In the genomic region with DNA sequence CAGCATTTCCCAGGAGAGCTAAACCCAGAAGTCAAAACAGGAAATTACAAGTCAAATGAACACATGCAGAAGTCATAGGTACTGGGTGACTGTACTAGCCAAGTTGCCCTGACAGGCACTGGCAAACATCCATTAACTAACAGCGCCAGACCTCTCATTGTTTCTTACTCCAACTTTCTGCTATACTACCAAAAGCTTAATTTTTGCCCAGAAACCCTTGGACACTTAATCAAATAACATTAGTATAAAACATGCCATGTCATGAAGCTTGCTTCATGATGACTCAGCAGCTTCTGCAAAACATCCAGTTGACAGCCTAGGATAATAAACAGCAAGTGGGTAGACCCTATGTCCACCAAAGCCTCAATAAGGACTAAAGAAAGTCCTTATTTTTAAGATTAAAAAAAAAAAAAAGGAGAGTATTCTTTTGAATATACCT, we compare ENCODE assay signal across 9 cellular contexts. TPM values are rescaled to one million over a fixed set of nuclear protein-coding genes. Genes with fewer than 3 reads are reported as not detected.
DNase-seq lines count a peak whose midpoint lies in the region; ATAC-seq, FAIRE-seq and TF ChIP-seq lines count a peak whose summit lies in the region.
"Had no signal": no experiment of that assay in that cellular context is flagged by ENCODE, and none has a peak within 500 bp of the region (broad histone marks: within the 10 kb centered on the region; RNA-seq: fewer than 3 reads in every experiment).

No MANE protein-coding gene starts in this region.

- WGBS in heart left ventricle, 4 donors, result 7 to 27% (median 15%) methylated on average over 1 of the region's 1 CpG
- 58 to 63% methylated on average over 1 of the region's 1 CpG for WGBS in sigmoid colon, 2 donors

- H3K27me3 ChIP-seq in heart left ventricle (no peaks in the 10 kb centered on the region), endothelial cell of umbilical vein (ENCODE audit: control insufficient read depth in 2 of 2, insufficient read depth in 2 of 2, low read length in 2 of 2) (no peaks in the 10 kb centered on the region), sigmoid colon (no peaks in the 10 kb centered on the region)
- H3K27me3 ChIP-seq: cardiac muscle cell had no signal

- no TSS peak for BruUV-seq in endothelial cell of umbilical vein (replicated peaks; lab: Mats Ljungman, UMichigan)

- peak overlapping the region in 1 of 12 donors; percentile 8 for H3K4me3 ChIP-seq in heart left ventricle
- peak overlapping the region in 1 of 3 experiments; percentile 19 for H3K4me3 ChIP-seq in endothelial cell of umbilical vein (replicated peaks in 1 of 3; ENCODE audit: insufficient read depth in 1 of 3, low read depth in 1 of 3, low read length in 3 of 3)
- H3K4me3 ChIP-seq in sigmoid colon, result no peak overlapping the region
- H3K4me3 ChIP-seq: cardiac muscle cell had no signal

- no peak overlapping the region for H2AFZ ChIP-seq in endothelial cell of umbilical vein (ENCODE audit: low read depth, low read length)

- peak overlapping the region; percentile 91 for H3K4me2 ChIP-seq in endothelial cell of umbilical vein (ENCODE audit: insufficient read depth, low read length)

- peak; percentile 98 for FAIRE-seq in endothelial cell of umbilical vein (lab: Jason Lieb, UNC)

- H3K4me1 ChIP-seq in heart left ventricle (peaks cover 7 to 76% (median 48%) of the 10 kb centered on the region in 12 donors), endothelial cell of umbilical vein (ENCODE audit: control insufficient read depth, extremely low read depth, insufficient read depth, low read length) (peaks cover 43% of the 10 kb centered on the region), sigmoid colon (peaks cover 0 to 54% (median 48%) of the 10 kb centered on the region in 4 donors)

- DNase-seq in heart left ventricle, result peak in 2 of 5 donors; percentile 9 to 22
- DNase-seq in left ventricle myocardium superior, result no peak
- peak; percentile 74 for DNase-seq in RPMI7951 (ENCODE audit: low read depth)
- peak; percentile 86 for DNase-seq in endothelial cell of umbilical vein (ENCODE audit: low read depth, low spot score)
- no peak for DNase-seq in sigmoid colon
- no peak for DNase-seq in T-helper 9 cell
- no peak for DNase-seq in superior temporal gyrus (ENCODE audit: extremely low spot score)

- H3K36me3 ChIP-seq in heart left ventricle, result peaks cover 0 to 1% (median 0%) of the 10 kb centered on the region in 9 donors
- no peaks in the 10 kb centered on the region for H3K36me3 ChIP-seq in endothelial cell of umbilical vein (ENCODE audit: control insufficient read depth in 2 of 2, extremely low read depth in 1 of 2, insufficient read depth in 2 of 2, low read length in 2 of 2)
- H3K36me3 ChIP-seq in sigmoid colon, result no peaks in the 10 kb centered on the region
- H3K36me3 ChIP-seq: cardiac muscle cell had no signal

- CTCF ChIA-PET in endothelial cell of umbilical vein (lab: Charles Lee), result interaction anchor here (0.7 to 3.8 kb wide), 7 partner anchors 9 to 112 kb away, joined by 3 to 27 read pairs (median 4); no protein-coding TSS in a partner anchor

- POLR2A ChIA-PET in endothelial cell of umbilical vein (lab: Charles Lee), result interaction anchor here (0.5 to 0.7 kb wide), 2 partner anchors 11 to 587 kb away, joined by 3 read pairs; no protein-coding TSS in a partner anchor

- TF ChIP-seq POLR2A in heart left ventricle (IDR thresholded peaks at IDR 0.05), result no peak
- no peak for TF ChIP-seq POLR2A in endothelial cell of umbilical vein (IDR thresholded peaks at IDR 0.05; ENCODE audit: low read depth, low read length)
- no peak for TF ChIP-seq POLR2A in sigmoid colon (IDR thresholded peaks at IDR 0.05)

- TF ChIP-seq CTCF in heart left ventricle (IDR thresholded peaks at IDR 0.05), result no peak
- no peak for TF ChIP-seq CTCF in endothelial cell of umbilical vein (IDR thresholded peaks at IDR 0.05; ENCODE audit: extremely low read depth in 1 of 2, insufficient read depth in 1 of 2, low read depth in 1 of 2, low read length in 2 of 2)
- TF ChIP-seq CTCF in sigmoid colon (IDR thresholded peaks at IDR 0.05), result no peak

- H4K20me1 ChIP-seq in endothelial cell of umbilical vein (replicated peaks; ENCODE audit: control insufficient read depth, extremely low read depth, insufficient read depth, low read length), result no peaks in the 10 kb centered on the region

- no peaks in the 10 kb centered on the region for H3K9me1 ChIP-seq in endothelial cell of umbilical vein (replicated peaks; ENCODE audit: control insufficient read depth, extremely low read depth, insufficient read depth, low read length)

- intact Hi-C loops in heart left ventricle (cut with DNase I), result loop anchor here in 2 of 10 donors (10.0 kb wide), 2 partner anchors 98 to 282 kb away; partner anchors contain the start of genes FAM8A1 (in 1 of the 2) and KIF13A (in 1 of the 2)
- intact Hi-C loops in left ventricle myocardium superior (cut with micrococcal nuclease), result no loop called here
- intact Hi-C loops in endothelial cell of umbilical vein (cut with micrococcal nuclease), result no loop called here
- intact Hi-C loops in sigmoid colon (cut with DNase I), result loop anchor here (10.0 kb wide), 3 partner anchors 228 to 1368 kb away; partner anchors contain the start of genes KDM1B and TPMT

- TF ChIP-seq EP300 in sigmoid colon (IDR thresholded peaks at IDR 0.05), result peak in 1 of 4 donors; percentile 10

- H3K79me2 ChIP-seq in endothelial cell of umbilical vein (ENCODE audit: control insufficient read depth, insufficient read depth, low read length), result peaks cover 81% of the 10 kb centered on the region

- peak overlapping the region; percentile 63 for H3K9ac ChIP-seq in endothelial cell of umbilical vein (replicated peaks; ENCODE audit: extremely low read depth, insufficient read depth, low read length)

- H3K27ac ChIP-seq in heart left ventricle (peak overlapping the region in 11 of 12 donors; percentile 6 to 100 (median 53)), endothelial cell of umbilical vein (ENCODE audit: insufficient read depth, low read depth, low read length) (peak overlapping the region; percentile 99), sigmoid colon (peak overlapping the region; percentile 99 to 100 (median 99))
- H3K27ac ChIP-seq: cardiac muscle cell had no signal

- H3K9me3 ChIP-seq in heart left ventricle (no peaks in the 10 kb centered on the region), endothelial cell of umbilical vein (replicated peaks; ENCODE audit: control insufficient read depth, insufficient read depth, low read length) (no peaks in the 10 kb centered on the region), sigmoid colon (no peaks in the 10 kb centered on the region)

- dilution Hi-C loops in endothelial cell of umbilical vein (cut with MboI; ENCODE audit: extremely low pct_ligation_motif_present, low sequenced_read_pairs), result no loop called here

- ATAC-seq in heart left ventricle (no peak), left ventricle myocardium superior (no peak), GM21825 (IDR thresholded peaks at IDR 0.05; ENCODE audit: unreplicated experiment) (no peak)

TF ChIP-seq in endothelial cell of umbilical vein, 7 proteins besides CTCF, POLR2A, EP300 and RAD21:
- TF ChIP-seq GATA2 (IDR thresholded peaks at IDR 0.05; ENCODE audit: insufficient read depth, insufficient read length, low read depth, low read length) (no peak), POLR2AphosphoS5 (IDR thresholded peaks at IDR 0.05; ENCODE audit: insufficient read depth, low read depth, low read length) (no peak), MYC (IDR thresholded peaks at IDR 0.05; ENCODE audit: low read depth, low read length) (no peak), EZH2 (IDR thresholded peaks at IDR 0.05; ENCODE audit: borderline replicate concordance, low read depth, low read length, severe bottlenecking) (no peak), JUN (IDR thresholded peaks at IDR 0.05; ENCODE audit: borderline replicate concordance, insufficient read depth, insufficient read length, low read depth) (peak; percentile 63), MAX (IDR thresholded peaks at IDR 0.05; ENCODE audit: insufficient read depth, insufficient read length) (no peak), FOS (IDR thresholded peaks at IDR 0.05; ENCODE audit: borderline replicate concordance, insufficient read depth, low read length) (peak; percentile 38)

RNA-seq across cellular contexts. Expression of gene NUP153, which starts 3.5 kb away (rescaled TPM):
- total RNA-seq in heart left ventricle (10 to 100 TPM; 19.5 to 31.7 (median 28.1) TPM), left ventricle myocardium superior (24.3 TPM), endothelial cell of umbilical vein (47.7 and 51.0 TPM in 2 replicates), sigmoid colon (10 to 100 TPM; 30.0 to 31.4 (median 30.6) TPM)
- polyA plus RNA-seq in heart left ventricle (10 to 100 TPM in 1 of 2 donors, 1 to 10 TPM in 1; 3.7 to 13.0 TPM), endothelial cell of umbilical vein (22.0 and 22.6 TPM in 2 replicates), sigmoid colon (10 to 100 TPM in 1 of 3 donors, 1 to 10 TPM in 2; 6.6 to 13.2 (median 9.0) TPM)
- total RNA-seq in RPMI7951 (2014; rRNA removed; shearing (Covaris generic)), result 31.7 and 42.7 TPM in 2 replicates
- polyA plus RNA-seq in endothelial cell of umbilical vein (2011; cell fraction: cytosol; rRNA removed), result 20.1 TPM in 2 replicates
- 43.2 and 52.6 TPM in 2 replicates for polyA plus RNA-seq in endothelial cell of umbilical vein (2011; cell fraction: nucleus; rRNA removed)
- polyA plus RNA-seq in endothelial cell of umbilical vein (2012), result 20.1 and 31.1 TPM in 2 replicates
- 36.6 and 39.7 TPM in 2 replicates for polyA minus RNA-seq in endothelial cell of umbilical vein
- 33.9 TPM for polyA minus RNA-seq in endothelial cell of umbilical vein (2011; cell fraction: cytosol; rRNA and poly(A)+ RNA removed)
- polyA minus RNA-seq in endothelial cell of umbilical vein (2011; cell fraction: nucleus; rRNA and poly(A)+ RNA removed), result 39.8 and 56.3 TPM in 2 replicates

Comparison
In these comparisons a context has a peak if more than half of its experiments do, and no peak if none do; other contexts are left out.
1. DNase-seq: peak in RPMI7951 (single experiment) and endothelial cell of umbilical vein (single experiment); none in left ventricle myocardium superior (single experiment), sigmoid colon (single experiment), T-helper 9 cell (single experiment) and superior temporal gyrus (single experiment).
2. Peak in every context shown above with its lines, with median percentiles within 50 percentile points of each other: H3K27ac ChIP-seq.